Comparison of ENCODE assay signal across 18 cellular contexts in genomic region chr1:97883823-97884222, GRCh38. TPM values are rescaled to one million over a fixed set of nuclear protein-coding genes. Genes with fewer than 3 reads are reported as not detected.
DNase-seq lines count a peak whose midpoint lies in the region; ATAC-seq, FAIRE-seq and TF ChIP-seq lines count a peak whose summit lies in the region.
"Had no signal": no experiment of that assay in that cellular context is flagged by ENCODE, and none has a peak within 500 bp of the region (broad histone marks: within the 10 kb centered on the region; RNA-seq: fewer than 3 reads in every experiment).

No MANE protein-coding gene starts in this region.

- H3K9me3 Mint-ChIP-seq in endothelial cell (ENCODE audit: unreplicated experiment): no peaks in the 10 kb centered on the region

- no peak for TF ChIP-seq EP300 in GM12878 (IDR thresholded peaks at IDR 0.05; ENCODE audit: borderline replicate concordance in 1 of 2, control insufficient read depth in 1 of 2, low read depth in 2 of 2, low read length in 2 of 2)

- DNase-seq in RCC 7860 (ENCODE audit: low spot score) (no peak), GM12878 (ENCODE audit: low read depth, low spot score) (no peak), pancreas (no peak), endothelial cell (ENCODE audit: low spot score) (no peak)
- DNase-seq in NK-92 treated with Interleukin-12 subunit alpha and Interleukin-12 subunit beta, amount 100 ng/mL, for 24 hours (lab: John Stamatoyannopoulos, UW): no peak
- DNase-seq: C1 segment of cervical spinal cord; Calu3; CD4-positive, alpha-beta memory T cell; COR-L47; DMS53; DMS79 treated with DMSO at 0.1 percent for 48 hours; GF-D8; GOT3 had no signal

- no peak overlapping the region for H3K27ac Mint-ChIP-seq in endothelial cell (ENCODE audit: unreplicated experiment)
- H3K27ac Mint-ChIP-seq: CD4-positive, alpha-beta memory T cell had no signal

- H3K79me2 ChIP-seq in GM12878 (ENCODE audit: control insufficient read depth, insufficient read depth, low read length): no peaks in the 10 kb centered on the region

- H2AFZ ChIP-seq in GM12878 (ENCODE audit: control insufficient read depth, low read depth, low read length): no peak overlapping the region

- BruUV-seq in GM12878 (replicated peaks; lab: Mats Ljungman, UMichigan): no TSS peak

- H4K20me1 ChIP-seq in GM12878 (ENCODE audit: control insufficient read depth, insufficient read depth): no peaks in the 10 kb centered on the region

- POLR2A ChIA-PET in GM12878 (lab: Charles Lee): no interaction called here

- H3K4me1 Mint-ChIP-seq in endothelial cell (ENCODE audit: unreplicated experiment): peaks cover 2% of the 10 kb centered on the region

- H3K4me1 ChIP-seq in GM12878 (ENCODE audit: control insufficient read depth, insufficient read depth, low read length) (no peaks in the 10 kb centered on the region), pancreas (no peaks in the 10 kb centered on the region)
- H3K4me1 ChIP-seq: HAP-1 had no signal

- RAD21 ChIA-PET in GM12878 (lab: Charles Lee; ENCODE audit: unreplicated experiment): no interaction called here

- no peak overlapping the region for H3K4me3 Mint-ChIP-seq in endothelial cell (ENCODE audit: unreplicated experiment)
- H3K4me3 Mint-ChIP-seq: CD4-positive, alpha-beta memory T cell had no signal

- FAIRE-seq in RCC 7860 (lab: Jason Lieb, UNC): peak; percentile 38
- no peak for FAIRE-seq in GM12878 (lab: Jason Lieb, UNC)
- FAIRE-seq in pancreas (lab: Jason Lieb, UNC): peak; percentile 64
- FAIRE-seq: GM12892, H54 had no signal

- H3K4me2 ChIP-seq in GM12878 (ENCODE audit: control insufficient read depth, insufficient read depth): no peak overlapping the region

- H3K27ac ChIP-seq in GM12878 (ENCODE audit: control insufficient read depth, insufficient read depth): no peak overlapping the region
- no peak overlapping the region for H3K27ac ChIP-seq in pancreas

- H3K9me3 ChIP-seq in GM12878 (replicated peaks; ENCODE audit: control insufficient read depth, insufficient read depth, low read length) (no peaks in the 10 kb centered on the region; the same call in 2 of the 3 replicates), pancreas (no peaks in the 10 kb centered on the region)
- H3K9me3 ChIP-seq: HAP-1 had no signal

- no peak overlapping the region for H3K4me3 ChIP-seq in GM12878
- H3K4me3 ChIP-seq in pancreas: no peak overlapping the region
- H3K4me3 ChIP-seq: HAP-1 had no signal

- H3K9ac ChIP-seq in GM12878 (ENCODE audit: control insufficient read depth, insufficient read depth, low read length): no peak overlapping the region

- TF ChIP-seq CTCF in GM12878 (IDR thresholded peaks at IDR 0.05 in 2 of 3, conservative IDR thresholded peaks at IDR 0.05 in 1 of 3; ENCODE audit: control insufficient read depth in 2 of 3, extremely low read depth in 1 of 3, insufficient read depth in 1 of 3, low read depth in 3 of 3, low read length in 3 of 3) (no peak), pancreas (IDR thresholded peaks at IDR 0.05) (no peak), endothelial cell (IDR thresholded peaks at IDR 0.05; ENCODE audit: unreplicated experiment) (no peak)

- SMC1A ChIA-PET in GM12878 (lab: Charles Lee; ENCODE audit: uncharacterized antibody, unreplicated experiment): interaction anchor here (1.6 to 1.8 kb wide), 2 partner anchors 23 to 37 kb away, joined by 4 to 6 read pairs; partner anchors contain the start of gene DPYD

- no peaks in the 10 kb centered on the region for H3K36me3 Mint-ChIP-seq in endothelial cell (ENCODE audit: low read depth, unreplicated experiment)

- CTCF ChIA-PET in GM12878 (lab: Yijun Ruan, JAX): no interaction called here

- ATAC-seq in GM12878: no peak
- no peak for ATAC-seq in pancreas
- no peak for ATAC-seq in HG03521 (IDR thresholded peaks at IDR 0.05; ENCODE audit: unreplicated experiment)

- no peak for TF ChIP-seq POLR2A in GM12878 (IDR thresholded peaks at IDR 0.05; ENCODE audit: low read depth, low read length)

- intact Hi-C loops in GM12878 (cut with micrococcal nuclease; ENCODE audit: unreplicated experiment) (no loop called here), pancreas (cut with DNase I) (no loop called here)

- H3K36me3 ChIP-seq in GM12878 (ENCODE audit: control insufficient read depth in 2 of 2, insufficient read depth in 2 of 2, low read length in 1 of 2) (peaks cover 0 to 2% of the 10 kb centered on the region in 2 experiments; a peak in 1 of 4 replicates), pancreas (no peaks in the 10 kb centered on the region)
- H3K36me3 ChIP-seq: HAP-1 had no signal

- H3K27me3 Mint-ChIP-seq in endothelial cell (ENCODE audit: unreplicated experiment): peaks cover 2% of the 10 kb centered on the region
- H3K27me3 Mint-ChIP-seq: CD4-positive, alpha-beta memory T cell had no signal

- H3K27me3 ChIP-seq in GM12878 (replicated peaks in 1 of 2; ENCODE audit: control insufficient read depth in 2 of 2, insufficient read depth in 2 of 2, low read length in 1 of 2): no peaks in the 10 kb centered on the region
- H3K27me3 ChIP-seq in pancreas: no peaks in the 10 kb centered on the region

- no peak for TF ChIP-seq RAD21 in GM12878 (IDR thresholded peaks at IDR 0.05; ENCODE audit: insufficient read depth, low read depth, low read length)

- 0% methylated on average over 1 of the region's 1 CpG for WGBS in GM12878 (ENCODE audit: insufficient coverage, insufficient replicate concordance, low lambda C conversion rate, missing lambda C conversion rate)
- 76 to 84% methylated on average over 1 of the region's 1 CpG for WGBS in pancreas, 2 donors

- in situ Hi-C loops in GM12878 (cut with MboI): no loop called here

TF ChIP-seq in GM12878, 131 proteins besides CTCF, POLR2A, EP300 and RAD21:
- no peak for TF ChIP-seq CHD2 (IDR thresholded peaks at IDR 0.05; ENCODE audit: borderline replicate concordance, low read depth, low read length)
- peak; percentile 49; the same call in 1 of the 2 replicates for TF ChIP-seq ATF7 (IDR thresholded peaks at IDR 0.05; ENCODE audit: low read depth)
- no peak for TF ChIP-seq BCL11A (IDR thresholded peaks at IDR 0.05; ENCODE audit: low read depth, low read length)
- no peak for TF ChIP-seq BCLAF1 (IDR thresholded peaks at IDR 0.05)

RNA-seq across cellular contexts. Expression of gene DPYD, which starts 37.0 kb away (rescaled TPM):
- 162 and 178 TPM in 2 replicates for total RNA-seq in GM12878 (2013; cell fraction: nucleolus; rRNA removed)
- total RNA-seq in GM12878 (2014; rRNA removed) (17.8 and 22.8 TPM in 2 replicates), GM12878 (2014; rRNA removed; fragmentation: Illumina TruSeq; extraction: Trizol) (23.7 and 23.8 TPM in 2 replicates), GM12878 (2021) (15.5 and 17.2 TPM in 2 replicates), pancreas (10 to 100 TPM in 4 of 6 donors, 1 to 10 TPM in 2; 5.8 to 24.5 (median 11.4) TPM), endothelial cell (ENCODE audit: unreplicated experiment) (3.4 TPM)
- 3.8 TPM for polyA plus RNA-seq in GM12878 (2011; ENCODE audit: low read depth)
- polyA plus RNA-seq in GM12878 (2011; rRNA removed) (15.4 and 22.4 TPM in 2 replicates), GM12878 (2014; fragmentation: Illumina TruSeq; extraction: Trizol) (11.7 and 14.1 TPM in 2 replicates), GM12878 (2014; fragmentation: Nextera tagmentation; extraction: Ambion mirVana) (1 to 10 TPM; 5.7 to 6.5 TPM), GM12878 (2014; rRNA removed) (6.9 and 7.5 TPM in 2 replicates), GM12878 (2016; fragmentation: Nextera tagmentation; extraction: Ambion mirVana) (1 to 10 TPM; 7.5 to 8.6 TPM), pancreas (1 to 10 TPM; 2.7 to 3.9 TPM)
- polyA plus RNA-seq in GM12878 (2011; cell fraction: cytosol; rRNA removed): 7.5 and 8.4 TPM in 2 replicates
- polyA plus RNA-seq in GM12878 (2011; cell fraction: nucleus; rRNA removed): 12.5 and 12.6 TPM in 2 replicates
- 4.3 and 5.7 TPM in 2 replicates for polyA plus RNA-seq in GM12878 (2012)
- polyA minus RNA-seq in GM12878 (2011; rRNA and poly(A)+ RNA removed): 35.2 and 38.5 TPM in 2 replicates
- polyA minus RNA-seq in GM12878 (2011; cell fraction: cytosol; rRNA and poly(A)+ RNA removed): 5.9 and 8.4 TPM in 2 replicates
- 61.8 and 98.4 TPM in 2 replicates for polyA minus RNA-seq in GM12878 (2011; cell fraction: nucleus; rRNA and poly(A)+ RNA removed)
- total RNA-seq: G401 had no signal
